Comparison of ENCODE assay signal across 26 cellular contexts in genomic region chr9:137741330-137741729, GRCh38.
"Had no signal": no experiment of that assay in that cellular context is flagged by ENCODE, and none has a peak within 500 bp of the region (broad histone marks: within the 10 kb centered on the region; RNA-seq: fewer than 3 reads in every experiment).

No MANE protein-coding gene starts in this region.

- H3K4me1 ChIP-seq: ascending aorta had no signal

- H3K4me3 ChIP-seq: ascending aorta, cardiac muscle cell had no signal

- H3K27me3 Mint-ChIP-seq: activated CD4-positive, alpha-beta T cell treated with anti-CD3 and anti-CD28 coated beads, Interleukin-2, amount 10 ng/mL, durations not matched to agents 24 days and 14 days; activated CD8-positive, alpha-beta T cell treated with anti-CD3 and anti-CD28 coated beads for 36 hours; activated naive CD4-positive, alpha-beta T cell treated with anti-CD3 and anti-CD28 coated beads, Interleukin-2, amount 50 U/mL, for 24 hours; activated naive CD8-positive, alpha-beta T cell treated with anti-CD3 and anti-CD28 coated beads, Interleukin-2, amount 10 ng/mL, durations not matched to agents 7 days and 5 days; activated T-helper 17 cell treated with anti-CD3 and anti-CD28 coated beads, Interleukin-2, amount 50 U/mL, for 72 hours; central memory CD8-positive, alpha-beta T cell had no signal

- H3K27me3 ChIP-seq: ascending aorta, cardiac muscle cell had no signal

- H3K27ac Mint-ChIP-seq: activated CD4-positive, alpha-beta T cell treated with anti-CD3 and anti-CD28 coated beads, Interleukin-2, amount 10 ng/mL, durations not matched to agents 24 days and 14 days; activated CD8-positive, alpha-beta T cell treated with anti-CD3 and anti-CD28 coated beads for 36 hours; activated naive CD4-positive, alpha-beta T cell treated with anti-CD3 and anti-CD28 coated beads, Interleukin-2, amount 50 U/mL, for 24 hours; activated naive CD8-positive, alpha-beta T cell treated with anti-CD3 and anti-CD28 coated beads, Interleukin-2, amount 10 ng/mL, durations not matched to agents 7 days and 5 days; activated T-cell treated with anti-CD3 and anti-CD28 coated beads, Interleukin-2, amount 50 U/mL, for 72 hours; activated T-helper 17 cell treated with anti-CD3 and anti-CD28 coated beads, Interleukin-2, amount 50 U/mL, for 72 hours had no signal

- DNase-seq: activated CD4-positive, alpha-beta T cell treated with anti-CD3 and anti-CD28 coated beads, Interleukin-2, amount 10 ng/mL, durations not matched to agents 24 days and 14 days; activated CD4-positive, alpha-beta T cell treated with anti-CD3 and anti-CD28 coated beads, Interleukin-2, amount 50 U/mL, for 4 hours; activated CD8-positive, alpha-beta T cell treated with anti-CD3 and anti-CD28 coated beads for 36 hours; activated naive CD4-positive, alpha-beta T cell; activated naive CD8-positive, alpha-beta T cell treated with anti-CD3 and anti-CD28 coated beads, Interleukin-2, amount 10 ng/mL, durations not matched to agents 7 days and 5 days; activated T-cell treated with anti-CD3 and anti-CD28 coated beads, Interleukin-2, amount 50 U/mL, for 1 hour; activated T-cell treated with anti-CD3 and anti-CD28 coated beads, Interleukin-2, amount 50 U/mL, for 72 hours; amygdala; MM.1S; MV-4-11; NCI-H1092; NCI-H1436 treated with DMSO at 0.1 percent for 48 hours; NCI-H1694 treated with DMSO at 0.1 percent for 48 hours; NCI-H2029; NCI-H345; NCI-H524 treated with DMSO at 0.1 percent for 48 hours; OCI-M1; Right ventricle myocardium superior; SW 1271; T-helper 1 cell; T1000 had no signal

- ATAC-seq: activated CD8-positive, alpha-beta T cell treated with anti-CD3 and anti-CD28 coated beads for 36 hours; activated T-cell treated with anti-CD3 and anti-CD28 coated beads, Interleukin-2, amount 50 U/mL, for 72 hours; activated T-helper 17 cell treated with anti-CD3 and anti-CD28 coated beads, Interleukin-2, amount 50 U/mL, for 72 hours had no signal

- H3K9me3 ChIP-seq: ascending aorta had no signal

- H3K9me3 Mint-ChIP-seq: activated CD4-positive, alpha-beta T cell treated with anti-CD3 and anti-CD28 coated beads, Interleukin-2, amount 10 ng/mL, durations not matched to agents 24 days and 14 days; activated CD8-positive, alpha-beta T cell treated with anti-CD3 and anti-CD28 coated beads for 36 hours; activated naive CD4-positive, alpha-beta T cell treated with anti-CD3 and anti-CD28 coated beads, Interleukin-2, amount 50 U/mL, for 24 hours; activated naive CD8-positive, alpha-beta T cell treated with anti-CD3 and anti-CD28 coated beads, Interleukin-2, amount 10 ng/mL, durations not matched to agents 7 days and 5 days; activated T-cell treated with anti-CD3 and anti-CD28 coated beads, Interleukin-2, amount 50 U/mL, for 72 hours; activated T-helper 17 cell treated with anti-CD3 and anti-CD28 coated beads, Interleukin-2, amount 50 U/mL, for 72 hours; central memory CD8-positive, alpha-beta T cell had no signal

- H3K27ac ChIP-seq: ascending aorta, cardiac muscle cell had no signal

- H3K4me3 Mint-ChIP-seq: activated CD4-positive, alpha-beta T cell treated with anti-CD3 and anti-CD28 coated beads, Interleukin-2, amount 10 ng/mL, durations not matched to agents 24 days and 14 days; activated CD8-positive, alpha-beta T cell treated with anti-CD3 and anti-CD28 coated beads for 36 hours; activated naive CD4-positive, alpha-beta T cell treated with anti-CD3 and anti-CD28 coated beads, Interleukin-2, amount 50 U/mL, for 24 hours; activated naive CD8-positive, alpha-beta T cell treated with anti-CD3 and anti-CD28 coated beads, Interleukin-2, amount 10 ng/mL, durations not matched to agents 7 days and 5 days; activated T-cell treated with anti-CD3 and anti-CD28 coated beads, Interleukin-2, amount 50 U/mL, for 72 hours; activated T-helper 17 cell treated with anti-CD3 and anti-CD28 coated beads, Interleukin-2, amount 50 U/mL, for 72 hours; central memory CD8-positive, alpha-beta T cell had no signal
